10 cellular contexts compared by ENCODE assay signal in the genomic region with DNA sequence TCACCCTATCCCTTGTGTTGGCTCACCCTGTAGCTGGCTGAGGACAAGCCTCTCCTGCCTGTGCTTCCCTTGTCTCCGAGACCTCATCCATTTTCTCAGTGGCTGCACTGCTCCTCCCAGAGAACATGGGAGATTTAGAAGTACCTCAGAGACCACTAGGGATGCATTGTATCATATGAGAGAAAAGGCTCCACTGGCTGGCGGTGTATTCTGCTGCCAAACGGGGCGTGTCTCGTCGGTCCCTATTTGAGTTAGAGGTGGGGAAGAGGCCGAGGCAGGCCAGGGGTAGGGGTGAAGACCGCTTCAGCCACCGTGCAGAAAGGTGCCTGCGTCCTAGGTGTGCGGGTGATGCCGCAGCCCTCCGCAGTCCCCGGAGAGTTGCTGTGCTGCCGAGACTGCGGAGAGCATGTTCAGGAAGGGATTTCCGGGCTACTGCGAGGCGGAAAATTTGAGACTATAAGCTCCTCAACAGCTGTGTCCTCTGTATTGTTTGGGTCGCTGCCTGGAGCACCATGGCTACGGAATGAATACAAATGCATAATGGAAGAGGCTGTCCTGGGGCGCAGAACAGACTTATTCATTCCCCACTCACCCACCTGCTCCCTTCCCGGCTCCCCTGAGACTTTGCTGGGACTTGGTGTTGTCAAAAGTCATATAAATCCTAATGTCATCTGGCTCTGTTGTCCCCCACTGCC. TPM values are rescaled to one million over a fixed set of nuclear protein-coding genes. Genes with fewer than 3 reads are reported as not detected.
DNase-seq lines count a peak whose midpoint lies in the region; ATAC-seq, FAIRE-seq and TF ChIP-seq lines count a peak whose summit lies in the region.
"Had no signal": no experiment of that assay in that cellular context is flagged by ENCODE, and none has a peak within 500 bp of the region (broad histone marks: within the 10 kb centered on the region; RNA-seq: fewer than 3 reads in every experiment).

No MANE protein-coding gene starts in this region.

- H3K9me3 Mint-ChIP-seq in osteocyte (ENCODE audit: unreplicated experiment) = peaks cover 3% of the 10 kb centered on the region
- H3K9me3 Mint-ChIP-seq in activated naive CD4-positive, alpha-beta T cell treated with anti-CD3 and anti-CD28 coated beads for 36 hours = no peaks in the 10 kb centered on the region

- H3K36me3 Mint-ChIP-seq in osteocyte (ENCODE audit: unreplicated experiment) = peaks cover 2% of the 10 kb centered on the region
- H3K36me3 Mint-ChIP-seq in activated naive CD4-positive, alpha-beta T cell treated with anti-CD3 and anti-CD28 coated beads for 36 hours (ENCODE audit: low read depth) = no peaks in the 10 kb centered on the region
- H3K36me3 Mint-ChIP-seq: CD4-positive, CD25-positive, alpha-beta regulatory T cell had no signal

- H3K27ac Mint-ChIP-seq in osteocyte (ENCODE audit: unreplicated experiment) = peak overlapping the region; percentile 86
- H3K27ac Mint-ChIP-seq in activated naive CD4-positive, alpha-beta T cell treated with anti-CD3 and anti-CD28 coated beads for 36 hours = no peak overlapping the region
- H3K27ac Mint-ChIP-seq: CD4-positive, CD25-positive, alpha-beta regulatory T cell had no signal

- DNase-seq in DMS 273 (lab: John Stamatoyannopoulos, UW; ENCODE audit: unreplicated experiment) (peak; percentile 93), NCI-H446 treated with DMSO at 0.1 percent for 48 hours (lab: John Stamatoyannopoulos, UW) (peak; percentile 47), fibroblast of the conjunctiva (ENCODE audit: low read depth) (peak; percentile 50), osteocyte (ENCODE audit: extremely low spot score, unreplicated experiment) (peak; percentile 89), RCC 7860 (ENCODE audit: low spot score) (no peak), T-helper 2 cell (no peak)
- no peak for DNase-seq in activated naive CD4-positive, alpha-beta T cell treated with anti-CD3 and anti-CD28 coated beads for 36 hours
- DNase-seq: CD4-positive, CD25-positive, alpha-beta regulatory T cell had no signal

- TF ChIP-seq CTCF in osteocyte (IDR thresholded peaks at IDR 0.05) = no peak

- no peak for ATAC-seq in GM21576 (IDR thresholded peaks at IDR 0.05; ENCODE audit: unreplicated experiment)

- no peaks in the 10 kb centered on the region for H3K27me3 Mint-ChIP-seq in osteocyte (ENCODE audit: unreplicated experiment)
- H3K27me3 Mint-ChIP-seq in activated naive CD4-positive, alpha-beta T cell treated with anti-CD3 and anti-CD28 coated beads for 36 hours (ENCODE audit: low read depth) = no peaks in the 10 kb centered on the region

- CTCF ChIA-PET in activated naive CD4-positive, alpha-beta T cell treated with anti-CD3 and anti-CD28 coated beads for 36 hours (lab: Charles Lee) = interaction anchor here (1.1 kb wide), 1 partner anchor 19 kb away, joined by 3 read pairs; no protein-coding TSS in a partner anchor

- FAIRE-seq in RCC 7860 (lab: Jason Lieb, UNC) = no peak

- peaks cover 26% of the 10 kb centered on the region for H3K4me1 Mint-ChIP-seq in osteocyte (ENCODE audit: unreplicated experiment)
- H3K4me1 Mint-ChIP-seq in activated naive CD4-positive, alpha-beta T cell treated with anti-CD3 and anti-CD28 coated beads for 36 hours (ENCODE audit: low read depth) = no peaks in the 10 kb centered on the region
- H3K4me1 Mint-ChIP-seq: CD4-positive, CD25-positive, alpha-beta regulatory T cell had no signal

- H3K4me3 Mint-ChIP-seq in osteocyte (ENCODE audit: unreplicated experiment) = peak overlapping the region; percentile 40
- no peak overlapping the region for H3K4me3 Mint-ChIP-seq in activated naive CD4-positive, alpha-beta T cell treated with anti-CD3 and anti-CD28 coated beads for 36 hours
- H3K4me3 Mint-ChIP-seq: CD4-positive, CD25-positive, alpha-beta regulatory T cell had no signal

- intact Hi-C loops in activated naive CD4-positive, alpha-beta T cell treated with anti-CD3 and anti-CD28 coated beads for 36 hours (cut with micrococcal nuclease) = no loop called here

RNA-seq across cellular contexts. Expression of gene SPSB4, which starts 43.9 kb away (rescaled TPM):
- 2.0 and 3.3 TPM in 2 replicates for total RNA-seq in osteocyte
- total RNA-seq in activated naive CD4-positive, alpha-beta T cell treated with anti-CD3 and anti-CD28 coated beads for 36 hours = not detected
- total RNA-seq: CD4-positive, CD25-positive, alpha-beta regulatory T cell; HT1080 had no signal

Comparison
In these comparisons a context has a peak if more than half of its experiments do, and no peak if none do; other contexts are left out.
1. DNase-seq: peak in DMS 273 (single experiment), NCI-H446 treated with DMSO at 0.1 percent for 48 hours (single experiment), fibroblast of the conjunctiva (single experiment) and osteocyte (single experiment); none in RCC 7860 (single experiment), T-helper 2 cell (0 of 5) and activated naive CD4-positive, alpha-beta T cell treated with anti-CD3 and anti-CD28 coated beads for 36 hours (single experiment).